35 cellular contexts compared by ENCODE assay signal in genomic region chr9:13815001-13815400, GRCh38.
"Had no signal": no experiment of that assay in that cellular context is flagged by ENCODE, and none has a peak within 500 bp of the region (broad histone marks: within the 10 kb centered on the region; RNA-seq: fewer than 3 reads in every experiment).

No MANE protein-coding gene starts in this region.

- ATAC-seq: activated CD8-positive, alpha-beta T cell treated with anti-CD3 and anti-CD28 coated beads for 36 hours; activated naive CD8-positive, alpha-beta T cell treated with anti-CD3 and anti-CD28 coated beads, Interleukin-2, amount 50 U/mL, for 24 hours; activated T-cell treated with anti-CD3 and anti-CD28 coated beads, Interleukin-2, amount 50 U/mL, for 4 hours; activated T-cell treated with anti-CD3 and anti-CD28 coated beads, Interleukin-2, amount 50 U/mL, for 72 hours; activated T-helper 17 cell treated with anti-CD3 and anti-CD28 coated beads, Interleukin-2, amount 50 U/mL, for 72 hours had no signal

- H3K4me1 Mint-ChIP-seq: activated B cell treated with CpG ODN at 0.5 μM for 24 hours; activated CD4-positive, alpha-beta T cell treated with anti-CD3 and anti-CD28 coated beads, Interleukin-2, amount 10 ng/mL, durations not matched to agents 24 days and 14 days; activated naive CD4-positive, alpha-beta T cell treated with anti-CD3 and anti-CD28 coated beads, Interleukin-2, amount 10 ng/mL, durations not matched to agents 7 days and 5 days; activated naive CD4-positive, alpha-beta T cell treated with anti-CD3 and anti-CD28 coated beads, Interleukin-2, amount 50 U/mL, for 24 hours; activated naive CD8-positive, alpha-beta T cell treated with anti-CD3 and anti-CD28 coated beads, Interleukin-2, amount 10 ng/mL, durations not matched to agents 7 days and 5 days; activated naive CD8-positive, alpha-beta T cell treated with anti-CD3 and anti-CD28 coated beads, Interleukin-2, amount 50 U/mL, for 24 hours; activated T-helper 17 cell treated with anti-CD3 and anti-CD28 coated beads, Interleukin-2, amount 50 U/mL, for 72 hours had no signal

- H3K27ac ChIP-seq: ascending aorta, cardiac muscle cell, VCaP had no signal

- H3K27me3 Mint-ChIP-seq: activated B cell treated with CpG ODN at 0.5 μM for 24 hours; activated CD4-positive, alpha-beta memory T cell treated with anti-CD3 and anti-CD28 coated beads for 36 hours; activated CD4-positive, alpha-beta T cell treated with anti-CD3 and anti-CD28 coated beads, Interleukin-2, amount 10 ng/mL, durations not matched to agents 24 days and 14 days; activated CD8-positive, alpha-beta T cell treated with anti-CD3 and anti-CD28 coated beads for 36 hours; activated naive CD4-positive, alpha-beta T cell treated with anti-CD3 and anti-CD28 coated beads, Interleukin-2, amount 10 ng/mL, durations not matched to agents 7 days and 5 days; activated naive CD4-positive, alpha-beta T cell treated with anti-CD3 and anti-CD28 coated beads, Interleukin-2, amount 50 U/mL, for 24 hours; activated naive CD8-positive, alpha-beta T cell; activated naive CD8-positive, alpha-beta T cell treated with anti-CD3 and anti-CD28 coated beads, Interleukin-2, amount 10 ng/mL, durations not matched to agents 7 days and 5 days; activated naive CD8-positive, alpha-beta T cell treated with anti-CD3 and anti-CD28 coated beads, Interleukin-2, amount 50 U/mL, for 24 hours; activated T-helper 17 cell treated with anti-CD3 and anti-CD28 coated beads, Interleukin-2, amount 50 U/mL, for 72 hours; brain had no signal

- DNase-seq: activated B cell treated with CpG ODN at 0.5 μM for 24 hours; activated CD4-positive, alpha-beta memory T cell treated with anti-CD3 and anti-CD28 coated beads for 36 hours; activated CD4-positive, alpha-beta T cell treated with anti-CD3 and anti-CD28 coated beads for 4 hours; activated CD4-positive, alpha-beta T cell treated with anti-CD3 and anti-CD28 coated beads, Interleukin-2, amount 10 ng/mL, durations not matched to agents 24 days and 14 days; activated CD4-positive, alpha-beta T cell treated with anti-CD3 and anti-CD28 coated beads, Interleukin-2, amount 50 U/mL, for 1 hour; activated CD4-positive, alpha-beta T cell treated with anti-CD3 and anti-CD28 coated beads, Interleukin-2, amount 50 U/mL, for 4 hours; activated CD4-positive, CD25-positive, alpha-beta regulatory T cell treated with anti-CD3 and anti-CD28 coated beads, Interleukin-2, amount 50 U/mL, for 72 hours; activated CD8-positive, alpha-beta memory T cell treated with anti-CD3 and anti-CD28 coated beads, Interleukin-2, amount 50 U/mL, for 4 hours; activated CD8-positive, alpha-beta T cell treated with anti-CD3 and anti-CD28 coated beads for 36 hours; activated effector memory CD4-positive, alpha-beta T cell treated with Interleukin-2 at 50 U/mL for 16 hours; activated gamma-delta T cell; activated naive CD4-positive, alpha-beta T cell treated with anti-CD3 and anti-CD28 coated beads, Interleukin-2, amount 10 ng/mL, durations not matched to agents 7 days and 5 days; activated naive CD4-positive, alpha-beta T cell treated with Interleukin-2 at 50 U/mL for 16 hours; activated naive CD8-positive, alpha-beta T cell treated with anti-CD3 and anti-CD28 coated beads, Interleukin-2, amount 10 ng/mL, durations not matched to agents 7 days and 5 days; activated naive CD8-positive, alpha-beta T cell treated with anti-CD3 and anti-CD28 coated beads, Interleukin-2, amount 50 U/mL, for 24 hours; activated T-cell treated with anti-CD3 and anti-CD28 coated beads for 4 hours; activated T-cell treated with anti-CD3 and anti-CD28 coated beads, Interleukin-2, amount 50 U/mL, for 1 hour; activated T-cell treated with anti-CD3 and anti-CD28 coated beads, Interleukin-2, amount 50 U/mL, for 4 hours; activated T-cell treated with anti-CD3 and anti-CD28 coated beads, Interleukin-2, amount 50 U/mL, for 72 hours; amygdala; anterior cingulate cortex; central memory CD4-positive, alpha-beta T cell; T-helper 1 cell; T-helper 2 cell; T-helper 9 cell had no signal

- H3K36me3 Mint-ChIP-seq: activated CD4-positive, alpha-beta memory T cell treated with anti-CD3 and anti-CD28 coated beads for 36 hours; activated naive CD4-positive, alpha-beta T cell treated with anti-CD3 and anti-CD28 coated beads, Interleukin-2, amount 10 ng/mL, durations not matched to agents 7 days and 5 days; activated naive CD4-positive, alpha-beta T cell treated with anti-CD3 and anti-CD28 coated beads, Interleukin-2, amount 50 U/mL, for 24 hours; activated naive CD8-positive, alpha-beta T cell; activated naive CD8-positive, alpha-beta T cell treated with anti-CD3 and anti-CD28 coated beads, Interleukin-2, amount 10 ng/mL, durations not matched to agents 7 days and 5 days had no signal

- H3K9me3 Mint-ChIP-seq: activated CD4-positive, alpha-beta T cell treated with anti-CD3 and anti-CD28 coated beads, Interleukin-2, amount 10 ng/mL, durations not matched to agents 24 days and 14 days; activated CD8-positive, alpha-beta T cell treated with anti-CD3 and anti-CD28 coated beads for 36 hours; activated naive CD4-positive, alpha-beta T cell treated with anti-CD3 and anti-CD28 coated beads, Interleukin-2, amount 50 U/mL, for 24 hours; activated T-helper 1 cell treated with anti-CD3 and anti-CD28 coated beads, Interleukin-12 subunit alpha, Interleukin-12 subunit beta, Interleukin-2, Interleukin-4 antibody, amounts not matched to agents 30 ng/mL and 10 ng/mL and 1 ng/mL, durations not matched to agents 14 hours and 24 hours and 36 hours; T-helper 1 cell treated with Interleukin-12 subunit alpha and Interleukin-12 subunit beta and Interleukin-4 antibody, amounts not matched to agents 30 μg/mL and 1 μg/mL, for 36 hours had no signal

- H3K4me3 Mint-ChIP-seq: activated B cell treated with CpG ODN at 0.5 μM for 24 hours; activated CD4-positive, alpha-beta memory T cell treated with anti-CD3 and anti-CD28 coated beads for 36 hours; activated CD4-positive, alpha-beta T cell treated with anti-CD3 and anti-CD28 coated beads, Interleukin-2, amount 10 ng/mL, durations not matched to agents 24 days and 14 days; activated CD8-positive, alpha-beta T cell treated with anti-CD3 and anti-CD28 coated beads for 36 hours; activated naive CD4-positive, alpha-beta T cell treated with anti-CD3 and anti-CD28 coated beads, Interleukin-2, amount 10 ng/mL, durations not matched to agents 7 days and 5 days; activated naive CD4-positive, alpha-beta T cell treated with anti-CD3 and anti-CD28 coated beads, Interleukin-2, amount 50 U/mL, for 24 hours; activated naive CD8-positive, alpha-beta T cell; activated naive CD8-positive, alpha-beta T cell treated with anti-CD3 and anti-CD28 coated beads, Interleukin-2, amount 10 ng/mL, durations not matched to agents 7 days and 5 days; activated naive CD8-positive, alpha-beta T cell treated with anti-CD3 and anti-CD28 coated beads, Interleukin-2, amount 50 U/mL, for 24 hours; activated T-cell treated with anti-CD3 and anti-CD28 coated beads, Interleukin-2, amount 50 U/mL, for 4 hours; activated T-cell treated with anti-CD3 and anti-CD28 coated beads, Interleukin-2, amount 50 U/mL, for 72 hours; activated T-helper 1 cell treated with anti-CD3 and anti-CD28 coated beads, Interleukin-12 subunit alpha, Interleukin-12 subunit beta, Interleukin-2, Interleukin-4 antibody, amounts not matched to agents 30 ng/mL and 10 ng/mL and 1 ng/mL, durations not matched to agents 14 hours and 24 hours and 36 hours; activated T-helper 17 cell treated with anti-CD3 and anti-CD28 coated beads, Interleukin-2, amount 50 U/mL, for 72 hours; brain; T-helper 1 cell treated with Interleukin-12 subunit alpha and Interleukin-12 subunit beta and Interleukin-4 antibody, amounts not matched to agents 30 μg/mL and 1 μg/mL, for 36 hours; T-helper 2 cell treated with Interferon-gamma antibody and Interleukin-4, amounts not matched to agents 5 μg/mL and 100 μg/mL, for 36 hours had no signal

- H3K27ac Mint-ChIP-seq: activated B cell treated with CpG ODN at 0.5 μM for 24 hours; activated CD4-positive, alpha-beta memory T cell treated with anti-CD3 and anti-CD28 coated beads for 36 hours; activated CD4-positive, alpha-beta T cell treated with anti-CD3 and anti-CD28 coated beads, Interleukin-2, amount 10 ng/mL, durations not matched to agents 24 days and 14 days; activated CD8-positive, alpha-beta T cell treated with anti-CD3 and anti-CD28 coated beads for 36 hours; activated naive CD4-positive, alpha-beta T cell treated with anti-CD3 and anti-CD28 coated beads, Interleukin-2, amount 10 ng/mL, durations not matched to agents 7 days and 5 days; activated naive CD4-positive, alpha-beta T cell treated with anti-CD3 and anti-CD28 coated beads, Interleukin-2, amount 50 U/mL, for 24 hours; activated naive CD8-positive, alpha-beta T cell; activated naive CD8-positive, alpha-beta T cell treated with anti-CD3 and anti-CD28 coated beads, Interleukin-2, amount 10 ng/mL, durations not matched to agents 7 days and 5 days; activated naive CD8-positive, alpha-beta T cell treated with anti-CD3 and anti-CD28 coated beads, Interleukin-2, amount 50 U/mL, for 24 hours; activated T-cell treated with anti-CD3 and anti-CD28 coated beads, Interleukin-2, amount 50 U/mL, for 72 hours; activated T-helper 1 cell treated with anti-CD3 and anti-CD28 coated beads, Interleukin-12 subunit alpha, Interleukin-12 subunit beta, Interleukin-2, Interleukin-4 antibody, amounts not matched to agents 30 ng/mL and 10 ng/mL and 1 ng/mL, durations not matched to agents 14 hours and 24 hours and 36 hours; activated T-helper 17 cell treated with anti-CD3 and anti-CD28 coated beads, Interleukin-2, amount 50 U/mL, for 72 hours; brain; T-helper 1 cell treated with Interleukin-12 subunit alpha and Interleukin-12 subunit beta and Interleukin-4 antibody, amounts not matched to agents 30 μg/mL and 1 μg/mL, for 36 hours; T-helper 2 cell treated with Interferon-gamma antibody and Interleukin-4, amounts not matched to agents 5 μg/mL and 100 μg/mL, for 36 hours had no signal
